Comparison of ENCODE assay signal across 11 cellular contexts in the genomic region with DNA sequence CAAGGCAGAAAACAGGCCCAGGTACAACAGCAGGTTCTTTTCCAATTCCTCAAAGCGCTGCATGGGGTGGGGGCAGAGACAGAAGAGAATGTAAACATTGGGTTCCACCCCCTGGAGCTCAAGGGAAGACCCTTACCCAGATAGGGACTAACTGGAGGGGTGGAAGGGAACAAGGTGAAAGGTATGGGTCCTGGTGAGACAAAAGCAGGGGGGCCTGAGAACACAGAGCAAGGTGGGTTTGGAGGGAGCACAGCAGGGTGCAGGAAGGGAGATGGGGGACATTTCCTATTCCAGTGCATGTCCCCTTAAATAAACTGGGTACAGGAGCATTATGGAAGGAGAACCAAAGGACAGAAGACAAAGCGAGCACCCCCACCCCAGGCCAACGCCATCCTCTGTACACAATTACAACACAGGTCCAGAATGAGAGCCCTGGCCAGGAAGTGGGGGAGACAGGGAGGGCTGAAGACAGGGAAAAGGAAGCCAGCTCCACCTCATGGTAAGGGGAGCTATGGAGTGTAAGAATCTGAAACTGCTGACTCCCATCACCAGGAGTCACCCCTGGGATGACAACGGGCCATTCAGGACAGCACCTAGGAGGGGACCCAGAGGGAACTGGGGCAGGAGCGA. TPM values are rescaled to one million over a fixed set of nuclear protein-coding genes. Genes with fewer than 3 reads are reported as not detected.
A peak's percentile ranks its signal among the peaks of the same experiment; 100 is the strongest.
DNase-seq lines count a peak whose midpoint lies in the region; ATAC-seq, FAIRE-seq and TF ChIP-seq lines count a peak whose summit lies in the region.
"Had no signal": no experiment of that assay in that cellular context is flagged by ENCODE, and none has a peak within 500 bp of the region (broad histone marks: within the 10 kb centered on the region; RNA-seq: fewer than 3 reads in every experiment).

No MANE protein-coding gene starts in this region.

- 80% methylated on average over 2 of the region's 5 CpGs; no CpG with 5 or more reads in 1 of the 2 experiments for WGBS in IMR-90 (ENCODE audit: extremely low coverage in 2 of 2, insufficient read length in 1 of 2), 2 experiments

- ATAC-seq in CD4-positive, CD25-positive, alpha-beta regulatory T cell (ENCODE audit: low read depth in 2 of 2): no peak
- ATAC-seq in IMR-90 (ENCODE audit: low read depth) (no peak), HG03159 (IDR thresholded peaks at IDR 0.05; ENCODE audit: unreplicated experiment) (no peak), GM19395 (IDR thresholded peaks at IDR 0.05; ENCODE audit: unreplicated experiment) (no peak)
- ATAC-seq in natural killer cell treated with Interleukin-12 subunit alpha and Interleukin-12 subunit beta and Interleukin-15 and Interleukin-18, amount 100 ng/mL, for 72 hours: no peak
- ATAC-seq: sciatic nerve had no signal

- peak overlapping the region; percentile 35 for H2AK9ac ChIP-seq in IMR-90 (replicated peaks; ENCODE audit: low read depth, low read length, poor library complexity)

- H3K36me3 ChIP-seq in CD4-positive, CD25-positive, alpha-beta regulatory T cell (ENCODE audit: control insufficient read depth, insufficient read depth, low read length): peaks cover 25% of the 10 kb centered on the region
- H3K36me3 ChIP-seq in IMR-90 (ENCODE audit: control insufficient read depth, insufficient read depth, low read length): peaks cover 48% of the 10 kb centered on the region
- H3K36me3 ChIP-seq in astrocyte (ENCODE audit: insufficient read depth, low read length): peaks cover 13% of the 10 kb centered on the region

- no peak overlapping the region for H3K27ac ChIP-seq in CD4-positive, CD25-positive, alpha-beta regulatory T cell (ENCODE audit: insufficient read depth, low read length, poor library complexity, severe bottlenecking)
- no peak overlapping the region for H3K27ac ChIP-seq in IMR-90 (ENCODE audit: insufficient read depth, low read length)
- H3K27ac ChIP-seq in astrocyte (ENCODE audit: low read depth, low read length): no peak overlapping the region

- peaks cover 24% of the 10 kb centered on the region for H3K4me1 ChIP-seq in CD4-positive, CD25-positive, alpha-beta regulatory T cell (ENCODE audit: control insufficient read depth, insufficient read depth, low read length, poor library complexity, severe bottlenecking)
- H3K4me1 ChIP-seq in IMR-90 (ENCODE audit: control insufficient read depth, insufficient read depth, low read length) (peaks cover 7% of the 10 kb centered on the region; the same call in 1 of the 2 replicates), astrocyte (ENCODE audit: insufficient read depth, low read length) (peaks cover 15% of the 10 kb centered on the region)

- no peak overlapping the region for H2BK20ac ChIP-seq in IMR-90 (ENCODE audit: low read depth, low read length)

- H3K27me3 Mint-ChIP-seq in CD4-positive, CD25-positive, alpha-beta regulatory T cell: no peaks in the 10 kb centered on the region
- H3K27me3 Mint-ChIP-seq in astrocyte (ENCODE audit: low read depth, unreplicated experiment): no peaks in the 10 kb centered on the region
- no peaks in the 10 kb centered on the region for H3K27me3 Mint-ChIP-seq in natural killer cell treated with Interleukin-12 subunit alpha and Interleukin-12 subunit beta and Interleukin-15 and Interleukin-18, amount 100 ng/mL, for 72 hours
- no peaks in the 10 kb centered on the region for H3K27me3 Mint-ChIP-seq in T-helper 2 cell treated with Interferon-gamma antibody and Interleukin-4, amounts not matched to agents 5 μg/mL and 100 μg/mL, for 36 hours (ENCODE audit: low read depth)

- TF ChIP-seq CTCF in IMR-90 (conservative IDR thresholded peaks at IDR 0.05; ENCODE audit: low read depth, low read length) (0 out of 2 replicates have a peak, but pooled peaks have one; percentile 16), astrocyte (IDR thresholded peaks at IDR 0.05; ENCODE audit: insufficient read depth, low read depth, low read length) (no peak)

- peak overlapping the region in 2 of 4 donors; percentile 51 to 100 for H3K4me3 Mint-ChIP-seq in CD4-positive, CD25-positive, alpha-beta regulatory T cell
- peak overlapping the region; percentile 75 for H3K4me3 Mint-ChIP-seq in astrocyte (ENCODE audit: unreplicated experiment)
- no peak overlapping the region for H3K4me3 Mint-ChIP-seq in natural killer cell treated with Interleukin-12 subunit alpha and Interleukin-12 subunit beta and Interleukin-15 and Interleukin-18, amount 100 ng/mL, for 72 hours
- H3K4me3 Mint-ChIP-seq in T-helper 2 cell treated with Interferon-gamma antibody and Interleukin-4, amounts not matched to agents 5 μg/mL and 100 μg/mL, for 36 hours: no peak overlapping the region

- FAIRE-seq in astrocyte (lab: Jason Lieb, UNC): no peak

- intact Hi-C loops in IMR-90 (cut with micrococcal nuclease): no loop called here

- H3K9me1 ChIP-seq in IMR-90 (ENCODE audit: insufficient read depth, low read length): peaks cover 7% of the 10 kb centered on the region

- no peak overlapping the region for H3K18ac ChIP-seq in IMR-90 (ENCODE audit: low read depth, low read length)

- no peak overlapping the region for H3K23ac ChIP-seq in IMR-90 (ENCODE audit: low read depth, low read length)

- H4K91ac ChIP-seq in IMR-90 (ENCODE audit: insufficient read depth, low read depth, low read length): no peak overlapping the region

- no peak overlapping the region for H3K56ac ChIP-seq in IMR-90 (ENCODE audit: extremely low read depth, insufficient read depth, low read length)

- in situ Hi-C loops in IMR-90 (cut with MboI; ENCODE audit: low sequenced_read_pairs): no loop called here

- no peaks in the 10 kb centered on the region for H3K27me3 ChIP-seq in CD4-positive, CD25-positive, alpha-beta regulatory T cell (ENCODE audit: control insufficient read depth, insufficient read depth, low read length)
- H3K27me3 ChIP-seq in IMR-90 (ENCODE audit: control insufficient read depth, insufficient read depth, low read length) (no peaks in the 10 kb centered on the region), astrocyte (ENCODE audit: insufficient read depth, low read length) (no peaks in the 10 kb centered on the region)
- H3K27me3 ChIP-seq: MG63 had no signal

- BruUV-seq in IMR-90 (replicated peaks; lab: Mats Ljungman, UMichigan): no TSS peak

- no peak overlapping the region for H4K5ac ChIP-seq in IMR-90 (ENCODE audit: low read depth, low read length)

- H3K4me1 Mint-ChIP-seq in CD4-positive, CD25-positive, alpha-beta regulatory T cell: peaks cover 4 to 44% (median 19%) of the 10 kb centered on the region in 4 donors
- H3K4me1 Mint-ChIP-seq in astrocyte (ENCODE audit: low read depth, unreplicated experiment): peaks cover 15% of the 10 kb centered on the region
- peaks cover 37 to 44% of the 10 kb centered on the region in 2 donors for H3K4me1 Mint-ChIP-seq in natural killer cell treated with Interleukin-12 subunit alpha and Interleukin-12 subunit beta and Interleukin-15 and Interleukin-18, amount 100 ng/mL, for 72 hours (ENCODE audit: low read depth in 2 of 2)
- peaks cover 23% of the 10 kb centered on the region for H3K4me1 Mint-ChIP-seq in T-helper 2 cell treated with Interferon-gamma antibody and Interleukin-4, amounts not matched to agents 5 μg/mL and 100 μg/mL, for 36 hours (ENCODE audit: low read depth)

- H3K14ac ChIP-seq in IMR-90 (replicated peaks; ENCODE audit: low read depth, low read length): no peak overlapping the region

- H2BK5ac ChIP-seq in IMR-90 (ENCODE audit: low read depth, low read length, poor library complexity, severe bottlenecking): no peak overlapping the region

- H2BK15ac ChIP-seq in IMR-90 (ENCODE audit: low read depth, low read length): no peak overlapping the region

- H3K9me3 Mint-ChIP-seq in CD4-positive, CD25-positive, alpha-beta regulatory T cell: no peaks in the 10 kb centered on the region
- no peaks in the 10 kb centered on the region for H3K9me3 Mint-ChIP-seq in astrocyte (ENCODE audit: unreplicated experiment)
- H3K9me3 Mint-ChIP-seq in natural killer cell treated with Interleukin-12 subunit alpha and Interleukin-12 subunit beta and Interleukin-15 and Interleukin-18, amount 100 ng/mL, for 72 hours: no peaks in the 10 kb centered on the region
- H3K9me3 Mint-ChIP-seq in T-helper 2 cell treated with Interferon-gamma antibody and Interleukin-4, amounts not matched to agents 5 μg/mL and 100 μg/mL, for 36 hours: no peaks in the 10 kb centered on the region

- H3K27ac Mint-ChIP-seq in CD4-positive, CD25-positive, alpha-beta regulatory T cell: peak overlapping the region in 2 of 3 donors; percentile 67 to 99
- H3K27ac Mint-ChIP-seq in astrocyte (ENCODE audit: unreplicated experiment): peak overlapping the region; percentile 26
- peak overlapping the region; percentile 11 to 99 for H3K27ac Mint-ChIP-seq in natural killer cell treated with Interleukin-12 subunit alpha and Interleukin-12 subunit beta and Interleukin-15 and Interleukin-18, amount 100 ng/mL, for 72 hours
- H3K27ac Mint-ChIP-seq in T-helper 2 cell treated with Interferon-gamma antibody and Interleukin-4, amounts not matched to agents 5 μg/mL and 100 μg/mL, for 36 hours: no peak overlapping the region

- H3K79me2 ChIP-seq in astrocyte (ENCODE audit: insufficient read depth, low read length): peaks cover 72% of the 10 kb centered on the region

- peaks cover 10 to 64% of the 10 kb centered on the region in 2 experiments for H3K79me1 ChIP-seq in IMR-90 (ENCODE audit: low read depth in 1 of 2, low read length in 2 of 2)

- no peak overlapping the region for H2BK120ac ChIP-seq in IMR-90 (ENCODE audit: low read depth, low read length)

- H3K4me2 ChIP-seq in IMR-90 (ENCODE audit: low read depth, low read length) (no peak overlapping the region), astrocyte (ENCODE audit: low read length) (no peak overlapping the region)

- H2AK5ac ChIP-seq in IMR-90 (ENCODE audit: low read depth, low read length): no peak overlapping the region

- no peak overlapping the region for H4K8ac ChIP-seq in IMR-90 (ENCODE audit: low read depth in 2 of 2, low read length in 2 of 2)

- DNase-seq in CD4-positive, CD25-positive, alpha-beta regulatory T cell: no peak
- peak; percentile 20 for DNase-seq in IMR-90
- no peak for DNase-seq in astrocyte (ENCODE audit: low read depth)
- peak; percentile 40 for DNase-seq in natural killer cell treated with Interleukin-12 subunit alpha and Interleukin-12 subunit beta and Interleukin-15 and Interleukin-18, amount 100 ng/mL, for 72 hours (ENCODE audit: low spot score)
- no peak for DNase-seq in T-helper 2 cell treated with Interferon-gamma antibody and Interleukin-4, amounts not matched to agents 5 μg/mL and 100 μg/mL, for 36 hours (ENCODE audit: low spot score)
- DNase-seq in NCI-H526 treated with DMSO at 0.1 percent for 48 hours (lab: John Stamatoyannopoulos, UW): no peak
- DNase-seq: activated CD4-positive, alpha-beta T cell treated with anti-CD3 and anti-CD28 coated beads for 1 hour had no signal

- peaks cover 3% of the 10 kb centered on the region; the same call in 1 of the 2 replicates for H4K20me1 ChIP-seq in IMR-90 (ENCODE audit: insufficient read depth, low read length)
- H4K20me1 ChIP-seq in astrocyte (ENCODE audit: insufficient read depth, low read length): peaks cover 43% of the 10 kb centered on the region

- no peaks in the 10 kb centered on the region for H3K9me3 ChIP-seq in CD4-positive, CD25-positive, alpha-beta regulatory T cell (ENCODE audit: control insufficient read depth in 2 of 2, low read length in 2 of 2)
- H3K9me3 ChIP-seq in IMR-90 (ENCODE audit: control insufficient read depth, insufficient read depth, low read length) (no peaks in the 10 kb centered on the region), astrocyte (ENCODE audit: insufficient read depth, low read depth, low read length) (no peaks in the 10 kb centered on the region)
- H3K9me3 ChIP-seq: MG63 had no signal

- POLR2A ChIA-PET in IMR-90 (lab: Charles Lee; ENCODE audit: unreplicated experiment): interaction anchor here (0.6 kb wide), 1 partner anchor 306 kb away, joined by 5 read pairs; no protein-coding TSS in a partner anchor

- no peak overlapping the region for H3K4me3 ChIP-seq in CD4-positive, CD25-positive, alpha-beta regulatory T cell (ENCODE audit: low read depth, low read length)
- no peak overlapping the region for H3K4me3 ChIP-seq in IMR-90 (ENCODE audit: insufficient read depth, low read depth, low read length)
- no peak overlapping the region for H3K4me3 ChIP-seq in astrocyte (ENCODE audit: insufficient read depth, low read depth, low read length)

- no peak overlapping the region for H3K4ac ChIP-seq in IMR-90 (ENCODE audit: low read depth, low read length)

- no peak for TF ChIP-seq POLR2A in IMR-90 (IDR thresholded peaks at IDR 0.05; ENCODE audit: low read depth, low read length)

- dilution Hi-C loops in IMR-90 (cut with HindIII; ENCODE audit: low sequenced_read_pairs, unreplicated experiment): no loop called here

- CTCF ChIA-PET in IMR-90 (lab: Yijun Ruan, JAX): no interaction called here

- TF ChIP-seq RAD21 in IMR-90 (IDR thresholded peaks at IDR 0.05; ENCODE audit: low read length): no peak

- no peak overlapping the region for H3K9ac ChIP-seq in IMR-90 (ENCODE audit: low read depth, low read length)
- peak overlapping the region; percentile 29 for H3K9ac ChIP-seq in astrocyte (ENCODE audit: low read length)

- H2AFZ ChIP-seq in IMR-90 (replicated peaks; ENCODE audit: low read length, poor library complexity): no peak overlapping the region
- no peak overlapping the region for H2AFZ ChIP-seq in astrocyte (ENCODE audit: low read depth, low read length)

- peaks cover 19% of the 10 kb centered on the region for H3K36me3 Mint-ChIP-seq in CD4-positive, CD25-positive, alpha-beta regulatory T cell
- peaks cover 22% of the 10 kb centered on the region for H3K36me3 Mint-ChIP-seq in astrocyte (ENCODE audit: low read depth, unreplicated experiment)
- H3K36me3 Mint-ChIP-seq in natural killer cell treated with Interleukin-12 subunit alpha and Interleukin-12 subunit beta and Interleukin-15 and Interleukin-18, amount 100 ng/mL, for 72 hours: peaks cover 1% of the 10 kb centered on the region
- peaks cover 49% of the 10 kb centered on the region for H3K36me3 Mint-ChIP-seq in T-helper 2 cell treated with Interferon-gamma antibody and Interleukin-4, amounts not matched to agents 5 μg/mL and 100 μg/mL, for 36 hours (ENCODE audit: low read depth)

RNA-seq across cellular contexts. Expression of a gene that starts 2.1 kb away (rescaled TPM):
- 46.7 TPM for total RNA-seq in CD4-positive, CD25-positive, alpha-beta regulatory T cell
- 10 to 100 TPM; 33.5 to 42.1 (median 37.2) TPM for polyA plus RNA-seq in CD4-positive, CD25-positive, alpha-beta regulatory T cell
- 29.6 and 34.4 TPM in 2 replicates for total RNA-seq in IMR-90 (2012; rRNA removed)
- polyA plus RNA-seq in IMR-90 (2012; rRNA removed): 41.1 and 44.0 TPM in 2 replicates
- 33.8 and 49.6 TPM in 2 replicates for polyA plus RNA-seq in IMR-90 (2012; cell fraction: cytosol; rRNA removed)
- 92.8 and 111 TPM in 2 replicates for polyA plus RNA-seq in IMR-90 (2012; cell fraction: nucleus; rRNA removed; ENCODE audit: low replicate concordance)
- total RNA-seq in astrocyte: 58.8 TPM in 2 replicates
- total RNA-seq in natural killer cell treated with Interleukin-12 subunit alpha and Interleukin-12 subunit beta and Interleukin-15 and Interleukin-18, amount 100 ng/mL, for 72 hours: 10 to 100 TPM; 95.8 to 99.7 TPM

RNA-seq across cellular contexts. Expression of a gene that starts 13.1 kb away (rescaled TPM):
- 32.2 TPM for total RNA-seq in CD4-positive, CD25-positive, alpha-beta regulatory T cell
- 10 to 100 TPM in 1 of 4 donors, 1 to 10 TPM in 3; 7.1 to 11.7 (median 8.2) TPM for polyA plus RNA-seq in CD4-positive, CD25-positive, alpha-beta regulatory T cell
- total RNA-seq in IMR-90 (2012; rRNA removed) (8.1 and 8.4 TPM in 2 replicates), astrocyte (50.3 and 50.8 TPM in 2 replicates)
- 24.9 and 26.4 TPM in 2 replicates for polyA plus RNA-seq in IMR-90 (2012; rRNA removed)
- 30.8 and 40.6 TPM in 2 replicates for polyA plus RNA-seq in IMR-90 (2012; cell fraction: cytosol; rRNA removed)
- 41.1 and 73.5 TPM in 2 replicates for polyA plus RNA-seq in IMR-90 (2012; cell fraction: nucleus; rRNA removed; ENCODE audit: low replicate concordance)
- 10 to 100 TPM; 64.0 to 99.1 TPM for total RNA-seq in natural killer cell treated with Interleukin-12 subunit alpha and Interleukin-12 subunit beta and Interleukin-15 and Interleukin-18, amount 100 ng/mL, for 72 hours

RNA-seq across cellular contexts. Expression of a gene that starts 17.4 kb away (rescaled TPM):
- total RNA-seq in CD4-positive, CD25-positive, alpha-beta regulatory T cell: 4.1 TPM
- 1 to 10 TPM in 1 of 4 donors, not detected in 3; 1.7 TPM for polyA plus RNA-seq in CD4-positive, CD25-positive, alpha-beta regulatory T cell
- total RNA-seq in IMR-90 (2012; rRNA removed) (not detected in 2 replicates), astrocyte (not detected in 2 replicates)
- polyA plus RNA-seq in IMR-90 (2012; rRNA removed): 1.1 and 1.2 TPM in 2 replicates
- polyA plus RNA-seq in IMR-90 (2012; cell fraction: cytosol; rRNA removed): not detected in 2 replicates
- polyA plus RNA-seq in IMR-90 (2012; cell fraction: nucleus; rRNA removed; ENCODE audit: low replicate concordance): not detected in 2 replicates
- total RNA-seq in natural killer cell treated with Interleukin-12 subunit alpha and Interleukin-12 subunit beta and Interleukin-15 and Interleukin-18, amount 100 ng/mL, for 72 hours: 1 to 10 TPM in 1 of 2 donors, not detected in 1; 8.5 TPM
- total RNA-seq: sciatic nerve had no signal

RNA-seq across cellular contexts. Expression of a gene that starts 25.2 kb away (rescaled TPM):
- 198 TPM for total RNA-seq in CD4-positive, CD25-positive, alpha-beta regulatory T cell
- polyA plus RNA-seq in CD4-positive, CD25-positive, alpha-beta regulatory T cell: 100 to 1,000 TPM; 157 to 205 (median 170) TPM
- total RNA-seq in IMR-90 (2012; rRNA removed) (not detected in 2 replicates), astrocyte (0.48 and 0.96 TPM in 2 replicates)
- 0.24 and 0.50 TPM in 2 replicates for polyA plus RNA-seq in IMR-90 (2012; rRNA removed)
- 0.12 and 0.27 TPM in 2 replicates for polyA plus RNA-seq in IMR-90 (2012; cell fraction: cytosol; rRNA removed)
- 0.46 and 0.60 TPM in 2 replicates for polyA plus RNA-seq in IMR-90 (2012; cell fraction: nucleus; rRNA removed; ENCODE audit: low replicate concordance)
- total RNA-seq in natural killer cell treated with Interleukin-12 subunit alpha and Interleukin-12 subunit beta and Interleukin-15 and Interleukin-18, amount 100 ng/mL, for 72 hours: 100 to 1,000 TPM; 192 to 207 TPM

RNA-seq across cellular contexts. Expression of a gene that starts 38.0 kb away (rescaled TPM):
- total RNA-seq in CD4-positive, CD25-positive, alpha-beta regulatory T cell: 6.0 TPM
- polyA plus RNA-seq in CD4-positive, CD25-positive, alpha-beta regulatory T cell: 1 to 10 TPM; 4.5 to 8.0 (median 6.7) TPM
- total RNA-seq in IMR-90 (2012; rRNA removed) (6.6 and 6.9 TPM in 2 replicates), astrocyte (16.0 and 19.5 TPM in 2 replicates)
- polyA plus RNA-seq in IMR-90 (2012; rRNA removed): 5.8 and 6.7 TPM in 2 replicates
- polyA plus RNA-seq in IMR-90 (2012; cell fraction: cytosol; rRNA removed): 5.6 and 5.8 TPM in 2 replicates
- 5.3 and 10.5 TPM in 2 replicates for polyA plus RNA-seq in IMR-90 (2012; cell fraction: nucleus; rRNA removed; ENCODE audit: low replicate concordance)
- 10 to 100 TPM; 10.2 to 14.7 TPM for total RNA-seq in natural killer cell treated with Interleukin-12 subunit alpha and Interleukin-12 subunit beta and Interleukin-15 and Interleukin-18, amount 100 ng/mL, for 72 hours

Comparison
In these comparisons a context has a peak if more than half of its experiments do, and no peak if none do; other contexts are left out.
1. DNase-seq: peak in IMR-90 (single experiment) and natural killer cell treated with Interleukin-12 subunit alpha and Interleukin-12 subunit beta and Interleukin-15 and Interleukin-18, amount 100 ng/mL, for 72 hours (single experiment); none in CD4-positive, CD25-positive, alpha-beta regulatory T cell (0 of 3), astrocyte (single experiment), T-helper 2 cell treated with Interferon-gamma antibody and Interleukin-4, amounts not matched to agents 5 μg/mL and 100 μg/mL, for 36 hours (single experiment) and NCI-H526 treated with DMSO at 0.1 percent for 48 hours (single experiment).